In the genomic region with DNA sequence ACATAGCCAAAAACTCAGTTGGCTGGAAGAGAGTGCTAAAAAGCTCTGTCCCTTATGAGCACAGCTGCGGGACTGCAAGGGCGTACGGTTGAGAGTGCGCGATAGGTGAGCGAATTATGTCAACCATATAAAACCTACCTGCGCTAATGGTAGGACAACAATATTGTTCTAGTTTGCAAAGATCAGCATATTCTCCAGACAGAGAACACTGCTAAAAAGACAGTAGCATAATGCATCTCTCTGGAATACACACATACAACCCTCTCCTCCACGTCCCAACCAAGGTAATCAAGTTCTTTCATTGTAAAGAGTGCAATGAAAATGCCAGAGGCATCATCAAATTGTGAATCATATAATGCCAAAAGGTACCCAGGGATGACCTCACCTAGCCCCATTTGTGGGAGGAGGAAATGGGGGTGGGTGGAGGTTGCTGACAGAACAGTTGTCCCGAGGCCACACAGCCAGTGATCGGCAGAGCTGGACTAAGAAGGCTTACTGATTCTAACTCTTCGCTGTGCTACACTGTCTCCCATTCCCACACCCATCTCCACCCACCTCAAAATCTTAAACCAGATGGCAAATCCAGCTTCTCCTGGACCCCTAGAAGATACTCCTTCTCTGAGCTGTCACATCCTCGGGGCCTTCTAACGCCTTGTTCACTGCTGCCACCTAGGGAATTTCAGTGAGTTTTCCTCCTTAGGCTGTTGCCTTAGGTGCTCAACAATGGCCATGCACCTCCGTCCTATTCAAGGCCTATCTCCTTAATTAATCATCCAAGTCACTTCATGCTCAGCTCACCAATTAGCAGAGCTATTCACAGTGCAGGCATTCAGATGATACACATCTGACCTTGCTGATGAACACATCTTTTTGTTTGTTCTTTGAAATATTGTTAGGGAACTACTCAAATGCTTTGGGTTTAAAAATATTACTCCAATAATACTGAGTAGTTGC, we compare ENCODE assay signal across 8 cellular contexts.
DNase-seq lines count a peak whose midpoint lies in the region; ATAC-seq lines count a peak whose summit lies in the region.

No MANE protein-coding gene starts in this region.

- H3K36me3 Mint-ChIP-seq in activated T-cell treated with anti-CD3 and anti-CD28 coated beads, Interleukin-2, amount 50 U/mL, for 4 hours (ENCODE audit: insufficient read depth) = no peaks in the 10 kb centered on the region

- peaks cover 22% of the 10 kb centered on the region for H3K4me1 ChIP-seq in HAP-1

- H3K4me3 Mint-ChIP-seq in stimulated activated naive CD8-positive, alpha-beta T cell treated with anti-CD3 and anti-CD28 coated beads, Interleukin-15, amount 100 ng/mL, for 72 hours = no peak overlapping the region
- H3K4me3 Mint-ChIP-seq in activated T-cell treated with anti-CD3 and anti-CD28 coated beads, Interleukin-2, amount 50 U/mL, for 4 hours = no peak overlapping the region

- H3K27ac Mint-ChIP-seq in stimulated activated naive CD8-positive, alpha-beta T cell treated with anti-CD3 and anti-CD28 coated beads, Interleukin-15, amount 100 ng/mL, for 72 hours = no peak overlapping the region

- H3K9me3 ChIP-seq in HAP-1 = no peaks in the 10 kb centered on the region

- H3K9me3 Mint-ChIP-seq in stimulated activated naive CD8-positive, alpha-beta T cell treated with anti-CD3 and anti-CD28 coated beads, Interleukin-15, amount 100 ng/mL, for 72 hours = no peaks in the 10 kb centered on the region
- H3K9me3 Mint-ChIP-seq in activated T-cell treated with anti-CD3 and anti-CD28 coated beads, Interleukin-2, amount 50 U/mL, for 4 hours = no peaks in the 10 kb centered on the region

- H3K27me3 ChIP-seq in HAP-1 (ENCODE audit: low read depth) = no peaks in the 10 kb centered on the region

- peaks cover 8% of the 10 kb centered on the region for H3K4me1 Mint-ChIP-seq in stimulated activated naive CD8-positive, alpha-beta T cell treated with anti-CD3 and anti-CD28 coated beads, Interleukin-15, amount 100 ng/mL, for 72 hours
- peaks cover 4% of the 10 kb centered on the region for H3K4me1 Mint-ChIP-seq in activated T-cell treated with anti-CD3 and anti-CD28 coated beads, Interleukin-2, amount 50 U/mL, for 4 hours (ENCODE audit: low read depth)

- ATAC-seq in stimulated activated naive CD8-positive, alpha-beta T cell treated with anti-CD3 and anti-CD28 coated beads, Interleukin-15, amount 100 ng/mL, for 72 hours = peak; percentile 56
- ATAC-seq in activated T-cell treated with anti-CD3 and anti-CD28 coated beads, Interleukin-2, amount 50 U/mL, for 4 hours = no peak
- no peak for ATAC-seq in GM21723 (IDR thresholded peaks at IDR 0.05; ENCODE audit: unreplicated experiment)

- DNase-seq in COLO829 (ENCODE audit: low spot score) = peak; percentile 58
- peak; percentile 73 to 79 for DNase-seq in HAP-1 (ENCODE audit: low spot score in 2 of 2)
- DNase-seq in NCI-H345 treated with DMSO at 0.1 percent for 48 hours (lab: John Stamatoyannopoulos, UW; ENCODE audit: unreplicated experiment) = peak; percentile 8
- peak in 48 of 58 donors; percentile 1 to 77 (median 26) for DNase-seq in anterior cingulate cortex (lab: John Stamatoyannopoulos, UW)
- DNase-seq in iPS DF 19.7 (ENCODE audit: low read depth, low spot score) = peak; percentile 61
- no peak for DNase-seq in stimulated activated naive CD8-positive, alpha-beta T cell treated with anti-CD3 and anti-CD28 coated beads, Interleukin-15, amount 100 ng/mL, for 72 hours
- no peak for DNase-seq in activated T-cell treated with anti-CD3 and anti-CD28 coated beads, Interleukin-2, amount 50 U/mL, for 4 hours

- no peaks in the 10 kb centered on the region for H3K36me3 ChIP-seq in HAP-1 (replicated peaks)

- in situ Hi-C loops in HAP-1 (cut with MboI; ENCODE audit: low sequenced_read_pairs) = loop anchor here (25.0 kb wide), 1 partner anchor 497 kb away; no protein-coding TSS in a partner anchor

- peaks cover 8% of the 10 kb centered on the region for H3K27me3 Mint-ChIP-seq in stimulated activated naive CD8-positive, alpha-beta T cell treated with anti-CD3 and anti-CD28 coated beads, Interleukin-15, amount 100 ng/mL, for 72 hours
- peaks cover 11% of the 10 kb centered on the region for H3K27me3 Mint-ChIP-seq in activated T-cell treated with anti-CD3 and anti-CD28 coated beads, Interleukin-2, amount 50 U/mL, for 4 hours (ENCODE audit: low read depth)

- H3K4me3 ChIP-seq in HAP-1 = no peak overlapping the region

Comparison
In these comparisons a context has a peak if more than half of its experiments do, and no peak if none do; other contexts are left out.
1. DNase-seq: peak in COLO829 (single experiment), HAP-1 (2 of 2), NCI-H345 treated with DMSO at 0.1 percent for 48 hours (single experiment), anterior cingulate cortex (48 of 58) and iPS DF 19.7 (single experiment); none in stimulated activated naive CD8-positive, alpha-beta T cell treated with anti-CD3 and anti-CD28 coated beads, Interleukin-15, amount 100 ng/mL, for 72 hours (0 of 2) and activated T-cell treated with anti-CD3 and anti-CD28 coated beads, Interleukin-2, amount 50 U/mL, for 4 hours (single experiment).